In the genomic region with DNA sequence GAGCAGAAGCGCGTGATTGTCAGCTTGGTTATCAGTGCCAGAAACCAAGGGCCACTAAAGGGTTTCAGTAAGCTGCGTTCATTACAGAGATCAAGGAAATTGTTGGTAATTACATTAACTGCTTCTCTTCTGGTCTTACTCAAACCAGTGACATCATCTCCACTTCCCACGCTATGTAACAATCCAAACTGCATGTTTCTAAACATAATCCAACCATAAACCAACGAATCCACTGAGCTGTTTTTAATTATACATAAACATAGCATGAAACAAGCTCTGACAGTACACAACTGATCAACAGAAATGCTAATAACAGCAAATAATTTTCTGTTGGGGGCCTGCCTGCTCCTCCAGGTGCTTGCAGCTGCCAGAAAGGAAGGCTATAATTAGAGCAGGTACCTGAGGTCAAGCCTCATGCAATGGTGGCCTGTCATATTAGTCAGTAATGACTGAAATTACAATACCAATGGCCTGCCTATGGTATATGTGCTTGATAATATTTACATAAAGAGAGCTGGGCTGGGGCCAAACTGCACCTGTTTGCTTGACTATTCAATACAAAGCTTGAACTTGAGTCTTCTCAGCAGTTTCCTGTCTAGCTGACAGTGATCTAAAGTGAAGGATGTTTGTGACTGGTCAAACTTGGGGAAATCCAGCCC, we compare ENCODE assay signal across 8 cellular contexts. TPM values are rescaled to one million over a fixed set of nuclear protein-coding genes. Genes with fewer than 3 reads are reported as not detected.
DNase-seq lines count a peak whose midpoint lies in the region; ATAC-seq and TF ChIP-seq lines count a peak whose summit lies in the region.

No MANE protein-coding gene starts in this region.

- no peaks in the 10 kb centered on the region for H3K27me3 ChIP-seq in GM23248 (replicated peaks; ENCODE audit: insufficient read depth)
- H3K27me3 ChIP-seq in colonic mucosa, result no peaks in the 10 kb centered on the region
- no peaks in the 10 kb centered on the region for H3K27me3 ChIP-seq in uterus

- H3K4me3 Mint-ChIP-seq in activated CD4-positive, alpha-beta T cell treated with anti-CD3 and anti-CD28 coated beads for 36 hours, result peak overlapping the region; percentile 58

- no peaks in the 10 kb centered on the region for H3K9me2 ChIP-seq in GM23248 (ENCODE audit: insufficient read depth)

- H3K4me1 ChIP-seq in GM23248 (ENCODE audit: insufficient read depth) (peaks cover 25% of the 10 kb centered on the region), colonic mucosa (peaks cover 23% of the 10 kb centered on the region), uterus (peaks cover 9 to 11% of the 10 kb centered on the region in 2 donors)

- intact Hi-C loops in activated CD4-positive, alpha-beta T cell treated with anti-CD3 and anti-CD28 coated beads for 36 hours (cut with DNase I, micrococcal nuclease), result loop anchor here (1.0 to 10.0 kb wide), 6 partner anchors 8 to 228 kb away; a partner anchor contains a TSS
- intact Hi-C loops in colonic mucosa (cut with DNase I), result no loop called here
- intact Hi-C loops in uterus (cut with DNase I; ENCODE audit: low total_unique reads), result no loop called here

- in situ Hi-C loops in GM23248 (cut with MboI), result no loop called here

- peak; percentile 94 for ATAC-seq in activated CD4-positive, alpha-beta T cell treated with anti-CD3 and anti-CD28 coated beads for 36 hours

- H3K36me3 Mint-ChIP-seq in activated CD4-positive, alpha-beta T cell treated with anti-CD3 and anti-CD28 coated beads for 36 hours (ENCODE audit: low read depth), result peaks cover 14% of the 10 kb centered on the region

- H4K20me1 ChIP-seq in GM23248 (ENCODE audit: insufficient read depth), result no peaks in the 10 kb centered on the region

- CTCF ChIA-PET in activated CD4-positive, alpha-beta T cell treated with anti-CD3 and anti-CD28 coated beads for 36 hours (lab: Charles Lee), result interaction anchor here (0.6 to 2.5 kb wide), 8 partner anchors 11 to 360 kb away, joined by 3 to 15 read pairs (median 3); a partner anchor contains a TSS

- peaks cover 36% of the 10 kb centered on the region for H3F3A ChIP-seq in GM23248 (ENCODE audit: insufficient read depth)

- TF ChIP-seq POLR2A in uterus (IDR thresholded peaks at IDR 0.05), result no peak

- no peaks in the 10 kb centered on the region for H3K27me3 Mint-ChIP-seq in activated CD4-positive, alpha-beta T cell treated with anti-CD3 and anti-CD28 coated beads for 36 hours

- H3K4me3 ChIP-seq in GM23248 (peak overlapping the region; percentile 76), SK-N-MC (peak overlapping the region; percentile 74), colonic mucosa (no peak overlapping the region), uterus (peak overlapping the region; percentile 27 to 38)

- no peaks in the 10 kb centered on the region for H3K36me3 ChIP-seq in GM23248 (ENCODE audit: low read depth)
- H3K36me3 ChIP-seq in SK-N-MC (ENCODE audit: insufficient read depth, low read length), result peaks cover 15% of the 10 kb centered on the region
- no peaks in the 10 kb centered on the region for H3K36me3 ChIP-seq in colonic mucosa
- H3K36me3 ChIP-seq in uterus, result no peaks in the 10 kb centered on the region

- H3K9ac ChIP-seq in GM23248 (peak overlapping the region; percentile 82), SK-N-MC (ENCODE audit: insufficient read length) (peak overlapping the region; percentile 67), colonic mucosa (ENCODE audit: low read depth in 2 of 2, low read length in 2 of 2) (peak overlapping the region in 1 of 2 donors; percentile 90)

- no peaks in the 10 kb centered on the region for H3K9me3 ChIP-seq in GM23248 (ENCODE audit: low read depth)
- no peaks in the 10 kb centered on the region for H3K9me3 ChIP-seq in SK-N-MC (ENCODE audit: low read depth, low read length)
- H3K9me3 ChIP-seq in colonic mucosa, result no peaks in the 10 kb centered on the region
- no peaks in the 10 kb centered on the region for H3K9me3 ChIP-seq in uterus

- H2AFZ ChIP-seq in GM23248, result no peak overlapping the region; the same call in 1 of the 2 replicates

- POLR2A ChIA-PET in activated CD4-positive, alpha-beta T cell treated with anti-CD3 and anti-CD28 coated beads for 36 hours (lab: Charles Lee), result interaction anchor here (0.6 to 1.8 kb wide), 7 partner anchors 9 to 850 kb away, joined by 3 to 14 read pairs (median 5); a partner anchor contains a TSS

- WGBS in GM23248 (ENCODE audit: low coverage in 1 of 2, low lambda C conversion rate in 2 of 2, missing lambda C conversion rate in 2 of 2), 2 experiments, result 26 to 29% methylated on average over 5 of the region's 5 CpGs

- H3K27ac ChIP-seq in GM23248 (peak overlapping the region; percentile 98), SK-N-MC (peak overlapping the region; percentile 90), colonic mucosa (peak overlapping the region; percentile 94), uterus (peak overlapping the region; percentile 88 to 94)

- H3K4me1 Mint-ChIP-seq in activated CD4-positive, alpha-beta T cell treated with anti-CD3 and anti-CD28 coated beads for 36 hours, result peaks cover 55% of the 10 kb centered on the region

- H3K9me3 Mint-ChIP-seq in activated CD4-positive, alpha-beta T cell treated with anti-CD3 and anti-CD28 coated beads for 36 hours (ENCODE audit: low read depth), result no peaks in the 10 kb centered on the region

- peak; percentile 74 for DNase-seq in activated CD4-positive, alpha-beta T cell treated with anti-CD3 and anti-CD28 coated beads for 36 hours
- no peak for DNase-seq in activated CD4-positive, alpha-beta T cell treated with anti-CD3 and anti-CD28 coated beads for 1 hour
- DNase-seq in GM23248 (peak; percentile 87), LoVo (ENCODE audit: low spot score) (peak; percentile 21), SK-N-MC (ENCODE audit: low read depth, low spot score) (peak; percentile 28), colonic mucosa (peak; percentile 46), midbrain (lab: John Stamatoyannopoulos, UW) (peak; percentile 11), uterus (no peak)

- peak overlapping the region; percentile 90 for H3K27ac Mint-ChIP-seq in activated CD4-positive, alpha-beta T cell treated with anti-CD3 and anti-CD28 coated beads for 36 hours

- H3K4me2 ChIP-seq in GM23248 (ENCODE audit: unreplicated experiment), result peak overlapping the region; percentile 99

- no peak for TF ChIP-seq CTCF in colonic mucosa (IDR thresholded peaks at IDR 0.05)
- no peak for TF ChIP-seq CTCF in uterus (IDR thresholded peaks at IDR 0.05)

- peaks cover 81% of the 10 kb centered on the region for H3K79me2 ChIP-seq in GM23248 (ENCODE audit: insufficient read depth)

RNA-seq across cellular contexts. Expression of a gene that starts 40.1 kb away (rescaled TPM):
- total RNA-seq in activated CD4-positive, alpha-beta T cell treated with anti-CD3 and anti-CD28 coated beads for 36 hours, result 10 to 100 TPM; 56.2 to 66.9 TPM
- total RNA-seq in GM23248 (2014; rRNA removed; shearing (Covaris generic)), result 32.6 and 41.4 TPM in 2 replicates
- polyA plus RNA-seq in GM23248 (2016; fragmentation: Nextera tagmentation; extraction: Ambion mirVana), result 8.4 and 8.5 TPM in 2 replicates
- total RNA-seq in colonic mucosa (10 to 100 TPM; 48.5 to 57.6 TPM), uterus (10 to 100 TPM in 3 of 4 donors, 1 to 10 TPM in 1; 9.0 to 70.8 (median 35.0) TPM)

Comparison
In these comparisons a context has a peak if more than half of its experiments do, and no peak if none do; other contexts are left out.
1. DNase-seq: peak in activated CD4-positive, alpha-beta T cell treated with anti-CD3 and anti-CD28 coated beads for 36 hours (single experiment), GM23248 (single experiment), LoVo (single experiment), SK-N-MC (single experiment), colonic mucosa (single experiment) and midbrain (single experiment); none in activated CD4-positive, alpha-beta T cell treated with anti-CD3 and anti-CD28 coated beads for 1 hour (single experiment) and uterus (0 of 2).
2. intact Hi-C loops: an anchor here in activated CD4-positive, alpha-beta T cell treated with anti-CD3 and anti-CD28 coated beads for 36 hours (1.0 to 10.0 kb wide); none called in colonic mucosa and uterus.
3. Peak in every context shown above with its lines, with median percentiles within 50 percentile points of each other: H3K27ac ChIP-seq.